Comparison of ENCODE assay signal across 27 cellular contexts in the genomic region with DNA sequence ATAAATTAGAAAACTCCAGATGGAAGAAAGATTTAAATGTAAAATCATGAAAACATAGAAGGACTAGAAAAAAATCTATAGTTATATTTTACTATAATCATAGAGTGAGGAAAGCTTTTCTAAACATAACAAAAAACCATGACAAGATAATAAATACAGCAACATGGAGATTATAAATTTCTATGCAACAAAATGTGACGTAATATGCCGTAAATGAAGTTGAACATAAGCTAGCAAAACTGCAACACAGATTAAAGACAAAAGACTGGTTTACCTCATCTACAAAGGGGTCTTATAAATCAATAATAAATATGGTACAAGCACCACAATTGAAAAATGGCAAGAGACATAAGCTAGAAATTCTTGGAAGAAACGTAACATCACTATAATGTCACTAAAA.
"Had no signal": no experiment of that assay in that cellular context is flagged by ENCODE, and none has a peak within 500 bp of the region (broad histone marks: within the 10 kb centered on the region; RNA-seq: fewer than 3 reads in every experiment).

No MANE protein-coding gene starts in this region.

- H3K27ac ChIP-seq: colonic mucosa, coronary artery, dorsolateral prefrontal cortex, epithelial cell of prostate, esophagus muscularis mucosa, esophagus squamous epithelium, foreskin keratinocyte, gastrocnemius medialis, gastroesophageal sphincter, heart left ventricle, heart right ventricle had no signal

- H3K36me3 ChIP-seq: colonic mucosa, esophagus muscularis mucosa, esophagus squamous epithelium, gastrocnemius medialis, gastroesophageal sphincter, heart left ventricle, heart right ventricle had no signal

- H3K27me3 ChIP-seq: colonic mucosa, dorsolateral prefrontal cortex, esophagus muscularis mucosa, esophagus squamous epithelium, gastrocnemius medialis, gastroesophageal sphincter, heart left ventricle, heart right ventricle had no signal

- H3K4me3 ChIP-seq: colonic mucosa, coronary artery, dorsolateral prefrontal cortex, esophagus muscularis mucosa, esophagus squamous epithelium, gastrocnemius medialis, gastroesophageal sphincter, heart left ventricle, heart right ventricle had no signal

- ATAC-seq: effector memory CD8-positive, alpha-beta T cell; esophagus mucosa; foreskin keratinocyte; gastrocnemius medialis; gastroesophageal sphincter; heart left ventricle; heart right ventricle had no signal

- H3K9me3 ChIP-seq: colonic mucosa, esophagus muscularis mucosa, esophagus squamous epithelium, gastrocnemius medialis, gastroesophageal sphincter, heart left ventricle, heart right ventricle had no signal

- DNase-seq: colonic mucosa; cortex of kidney; dermis blood vessel endothelial cell; dorsolateral prefrontal cortex; effector CD4-positive, alpha-beta T cell; effector CD8-positive, alpha-beta T cell; effector memory CD4-positive, alpha-beta T cell; effector memory CD8-positive, alpha-beta T cell; endodermal cell; erythroblast; esophagus squamous epithelium; foreskin fibroblast; foreskin keratinocyte; foreskin melanocyte; gastrocnemius medialis; glutamatergic neuron; head of caudate nucleus; heart left ventricle; heart right ventricle had no signal

- H3K4me1 ChIP-seq: colonic mucosa, esophagus squamous epithelium, foreskin keratinocyte, gastrocnemius medialis had no signal

- FAIRE-seq: endometrium, endothelial cell of umbilical vein, frontal cortex had no signal
